ENCODE assay signal across 1 cellular context in genomic region chr14:23034498-23035302, GRCh38.
A peak's percentile ranks its signal among the peaks of the same experiment; 100 is the strongest.
TF ChIP-seq lines count a peak whose summit lies in the region.

PSMB5 (minus strand) TSS chr14:23034900; CDS start chr14:23034881, 19 bp downstream.

TF ChIP-seq in K562, 482 proteins besides CTCF, POLR2A, EP300 and RAD21 (continued from another document and continues in another):
- TF ChIP-seq FOXJ2 (tag; IDR thresholded peaks at IDR 0.05), result peak; percentile 82; the same call in 1 of the 2 replicates
- TF ChIP-seq HEY1 (CRISPR knock-in tag; IDR thresholded peaks at IDR 0.05; ENCODE audit: borderline replicate concordance), result no peak
- peak; percentile 94 for TF ChIP-seq GABPA (tag; conservative IDR thresholded peaks at IDR 0.05; ENCODE audit: low read depth)
- no peak for TF ChIP-seq NCOA1 (IDR thresholded peaks at IDR 0.05; ENCODE audit: low read depth)
- no peak for TF ChIP-seq ZNF274 (IDR thresholded peaks at IDR 0.05; ENCODE audit: borderline replicate concordance, low read depth, low read length)
- no peak for TF ChIP-seq ATF1 (CRISPR knock-in tag; IDR thresholded peaks at IDR 0.05)
- peak; percentile 97 for TF ChIP-seq ATF1 (tag; IDR thresholded peaks at IDR 0.05)
- no peak for TF ChIP-seq ETS2 (tag; IDR thresholded peaks at IDR 0.05; ENCODE audit: borderline replicate concordance, poor library complexity, severe bottlenecking)
- TF ChIP-seq ARID3A (IDR thresholded peaks at IDR 0.05; ENCODE audit: borderline replicate concordance, low read depth, low read length), result no peak
- TF ChIP-seq UBTF (IDR thresholded peaks at IDR 0.05; ENCODE audit: borderline replicate concordance in 1 of 2, low read depth in 2 of 2, low read length in 2 of 2), result 0 out of 4 replicates have a peak, but pooled peaks have one; percentile 9 to 63
- no peak for TF ChIP-seq ZBTB49 (CRISPR knock-in tag; IDR thresholded peaks at IDR 0.05; ENCODE audit: borderline replicate concordance)
- TF ChIP-seq THAP12 (CRISPR knock-in tag; IDR thresholded peaks at IDR 0.05), result no peak
- no peak for TF ChIP-seq POLR3A (IDR thresholded peaks at IDR 0.05; ENCODE audit: borderline replicate concordance, extremely low read depth, insufficient read depth, insufficient read length)
- TF ChIP-seq TRIM25 (IDR thresholded peaks at IDR 0.05; ENCODE audit: borderline replicate concordance), result no peak
- no peak for TF ChIP-seq ZNF445 (CRISPR knock-in tag; IDR thresholded peaks at IDR 0.05; ENCODE audit: low read depth)
- TF ChIP-seq CCNT2 (IDR thresholded peaks at IDR 0.05; ENCODE audit: borderline replicate concordance, extremely low read depth, insufficient read length, low read depth, low read length), result no peak
- no peak for TF ChIP-seq BHLHE40 (IDR thresholded peaks at IDR 0.05; ENCODE audit: low read length)
- no peak for TF ChIP-seq THRB (CRISPR knock-in tag; conservative IDR thresholded peaks at IDR 0.05)
- no peak for TF ChIP-seq ZNF384 (IDR thresholded peaks at IDR 0.05; ENCODE audit: low read depth, low read length)
- no peak for TF ChIP-seq GTF2A2 (tag; IDR thresholded peaks at IDR 0.05)
- no peak for TF ChIP-seq SNIP1 (IDR thresholded peaks at IDR 0.05; ENCODE audit: low read depth)
- TF ChIP-seq ZKSCAN3 (CRISPR knock-in tag; IDR thresholded peaks at IDR 0.05), result no peak
- peak; percentile 78 for TF ChIP-seq SIN3B (IDR thresholded peaks at IDR 0.05; ENCODE audit: low read depth)
- no peak for TF ChIP-seq CEBPZ (IDR thresholded peaks at IDR 0.05; ENCODE audit: borderline replicate concordance, low read depth, low read length)
- TF ChIP-seq YY1 (IDR thresholded peaks at IDR 0.05; ENCODE audit: borderline replicate concordance in 1 of 3, control insufficient read depth in 1 of 3, extremely low read depth in 1 of 3, insufficient read depth in 3 of 3, insufficient read length in 1 of 3, insufficient replicate concordance in 2 of 3, low read depth in 1 of 3, low read length in 2 of 3), result peak; percentile 93 to 96 (median 95)
- no peak for TF ChIP-seq HBP1 (CRISPR knock-in tag; IDR thresholded peaks at IDR 0.05)
- TF ChIP-seq HSF4 (CRISPR knock-in tag; IDR thresholded peaks at IDR 0.05; ENCODE audit: borderline replicate concordance), result no peak
- TF ChIP-seq MECOM (CRISPR knock-in tag; IDR thresholded peaks at IDR 0.05), result no peak
- TF ChIP-seq BRD4 (IDR thresholded peaks at IDR 0.05), result 0 out of 2 replicates have a peak, but pooled peaks have one; percentile 37
- TF ChIP-seq EHMT2 (IDR thresholded peaks at IDR 0.05), result no peak
- TF ChIP-seq CHAMP1 (IDR thresholded peaks at IDR 0.05), result no peak
- TF ChIP-seq CSDE1 (IDR thresholded peaks at IDR 0.05), result peak in 1 of 2 experiments; percentile 99; a peak in 2 of 4 replicates
- TF ChIP-seq IRF9 (tag; IDR thresholded peaks at IDR 0.05), result peak; percentile 45; the same call in 1 of the 2 replicates
- peak; percentile 83 for TF ChIP-seq CREM (IDR thresholded peaks at IDR 0.05; ENCODE audit: low read depth)
